Comparison of ENCODE assay signal across 18 cellular contexts in the genomic region with DNA sequence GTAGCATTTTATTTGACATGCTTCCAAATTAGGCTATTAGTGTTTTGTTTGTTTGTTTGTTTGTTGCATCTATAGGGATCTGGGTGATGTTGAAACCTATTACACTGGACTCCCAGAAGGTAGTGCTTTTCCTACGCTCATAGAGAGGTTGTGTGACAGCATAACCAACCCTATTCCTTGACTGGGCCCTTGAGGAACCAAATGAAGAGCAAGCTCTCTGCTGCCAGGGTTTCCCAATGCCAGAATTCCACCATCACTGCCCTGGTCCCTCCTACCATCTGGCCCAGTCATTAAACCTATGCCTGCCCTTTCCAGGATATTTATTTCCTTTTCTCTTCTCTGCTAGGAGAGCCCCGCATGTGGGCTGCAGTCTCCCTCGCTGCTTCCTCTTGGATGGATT.
DNase-seq lines count a peak whose midpoint lies in the region; ATAC-seq and TF ChIP-seq lines count a peak whose summit lies in the region.
"Had no signal": no experiment of that assay in that cellular context is flagged by ENCODE, and none has a peak within 500 bp of the region (broad histone marks: within the 10 kb centered on the region; RNA-seq: fewer than 3 reads in every experiment).

No MANE protein-coding gene starts in this region.

- H3K9ac ChIP-seq in DND-41 (ENCODE audit: low read depth, low read length): no peak overlapping the region
- H3K9ac ChIP-seq: KMS-11 had no signal

- ATAC-seq in DND-41 (ENCODE audit: insufficient read depth, low read depth): no peak
- ATAC-seq in left colon: peak; percentile 29
- no peak for ATAC-seq in HG02763 (IDR thresholded peaks at IDR 0.05; ENCODE audit: unreplicated experiment)
- no peak for ATAC-seq in GM18858 (IDR thresholded peaks at IDR 0.05; ENCODE audit: unreplicated experiment)
- ATAC-seq in HG03135 (IDR thresholded peaks at IDR 0.05; ENCODE audit: unreplicated experiment): no peak
- ATAC-seq: Panc1 had no signal

- no peaks in the 10 kb centered on the region; the same call in 1 of the 2 replicates for H4K20me1 ChIP-seq in DND-41 (ENCODE audit: insufficient read depth, low read length)

- H3K4me2 ChIP-seq in DND-41 (ENCODE audit: insufficient read depth, low read length): no peak overlapping the region
- H3K4me2 ChIP-seq: KMS-11 had no signal

- no peaks in the 10 kb centered on the region for H3K9me3 ChIP-seq in DND-41 (ENCODE audit: insufficient read depth, low read length, severe bottlenecking)

- no peak overlapping the region for H2AFZ ChIP-seq in DND-41 (ENCODE audit: low read depth, low read length)

- DNase-seq in DND-41 (no peak), NCI-H2029 treated with DMSO at 0.1 percent for 48 hours (lab: John Stamatoyannopoulos, UW) (peak; percentile 21), left colon (no peak), NCI-H446 (lab: John Stamatoyannopoulos, UW) (no peak)
- DNase-seq: Calu3, H7, MM.1S, NCI-H1092, NCI-H1417 treated with DMSO at 0.1 percent for 48 hours, NCI-H187, NCI-H2107, T-helper 1 cell had no signal

- H3K79me2 ChIP-seq in DND-41 (ENCODE audit: insufficient read depth, low read length): peaks cover 63% of the 10 kb centered on the region

- TF ChIP-seq CTCF in DND-41 (IDR thresholded peaks at IDR 0.05; ENCODE audit: borderline replicate concordance, extremely low read depth, low read length, poor library complexity, severe bottlenecking): no peak

- peaks cover 7% of the 10 kb centered on the region for H3K36me3 ChIP-seq in DND-41 (ENCODE audit: insufficient read depth, low read length)

- intact Hi-C loops in left colon (cut with DNase I, micrococcal nuclease): no loop called here

- no peak overlapping the region for H3K4me3 ChIP-seq in DND-41 (ENCODE audit: low read depth in 1 of 2, low read length in 2 of 2)

- H3K27ac ChIP-seq in DND-41 (ENCODE audit: low read length): 0 out of 2 replicates have a peak overlapping the region, but pooled peaks have one; percentile 31
- H3K27ac ChIP-seq: KMS-11, RWPE1 had no signal

- peaks cover 26% of the 10 kb centered on the region for H3K4me1 ChIP-seq in DND-41 (ENCODE audit: insufficient read depth, low read length)

- no peaks in the 10 kb centered on the region for H3K27me3 ChIP-seq in DND-41 (ENCODE audit: insufficient read depth, low read length, poor library complexity)
